Comparison of ENCODE assay signal across 11 cellular contexts in genomic region chr1:167661527-167662436, GRCh38. TPM values are rescaled to one million over a fixed set of nuclear protein-coding genes. Genes with fewer than 3 reads are reported as not detected.
A peak's percentile ranks its signal among the peaks of the same experiment; 100 is the strongest.
DNase-seq lines count a peak whose midpoint lies in the region; ATAC-seq, FAIRE-seq and TF ChIP-seq lines count a peak whose summit lies in the region.
"Had no signal": no experiment of that assay in that cellular context is flagged by ENCODE, and none has a peak within 500 bp of the region (broad histone marks: within the 10 kb centered on the region; RNA-seq: fewer than 3 reads in every experiment).

No MANE protein-coding gene starts in this region.

- peak; percentile 44 for FAIRE-seq in RCC 7860 (lab: Jason Lieb, UNC)

- WGBS in psoas muscle, 3 donors, result 14 to 24% (median 14%) methylated on average over 3 of the region's 3 CpGs
- WGBS in lower leg skin, 2 donors, result 38 to 47% methylated on average over 3 of the region's 3 CpGs

- peak; percentile 9 to 54 (median 37) for ATAC-seq in psoas muscle
- no peak for ATAC-seq in HG03469 (IDR thresholded peaks at IDR 0.05; ENCODE audit: unreplicated experiment)

- H3K27ac ChIP-seq in epithelial cell of prostate (peak overlapping the region; percentile 71), psoas muscle (peak overlapping the region; percentile 93)

- intact Hi-C loops in psoas muscle (cut with DNase I) (loop anchor here in 1 of 2 donors (2.0 kb wide), 1 partner anchor 61 kb away; no protein-coding TSS in a partner anchor), lower leg skin (cut with DNase I; ENCODE audit: low total_unique reads) (no loop called here)

- peaks cover 80% of the 10 kb centered on the region for H3K4me1 ChIP-seq in psoas muscle

- DNase-seq in DMS 273 (lab: John Stamatoyannopoulos, UW; ENCODE audit: unreplicated experiment), result peak; percentile 74
- peak; percentile 66 for DNase-seq in RCC 7860 (ENCODE audit: low spot score)
- DNase-seq in epithelial cell of prostate (ENCODE audit: low read depth, low spot score), result peak; percentile 52
- DNase-seq in psoas muscle, result no peak
- DNase-seq in lower leg skin (ENCODE audit: low spot score in 2 of 2), result no peak
- no peak for DNase-seq in DMS153 treated with DMSO at 0.1 percent for 48 hours (lab: John Stamatoyannopoulos, UW; ENCODE audit: unreplicated experiment)
- DNase-seq in HuH-7.5 (ENCODE audit: low spot score), result no peak
- DNase-seq: activated CD4-positive, CD25-positive, alpha-beta regulatory T cell treated with anti-CD3 and anti-CD28 coated beads, Interleukin-2, amount 50 U/mL, for 72 hours; islet precursor cell; Kasumi-1 had no signal

- H3K36me3 ChIP-seq in psoas muscle (ENCODE audit: insufficient read depth in 1 of 2, low read depth in 1 of 2), result no peaks in the 10 kb centered on the region

- TF ChIP-seq CTCF in psoas muscle (IDR thresholded peaks at IDR 0.05) (no peak), lower leg skin (IDR thresholded peaks at IDR 0.05) (no peak)

- no peak for TF ChIP-seq POLR2A in lower leg skin (IDR thresholded peaks at IDR 0.05)

- no peak overlapping the region for H3K4me3 ChIP-seq in psoas muscle
- H3K4me3 ChIP-seq in lower leg skin (ENCODE audit: low read depth, poor library complexity, severe bottlenecking), result no peak overlapping the region

- H3K27me3 ChIP-seq in psoas muscle (ENCODE audit: insufficient read depth in 3 of 3, low read length in 2 of 3), result no peaks in the 10 kb centered on the region

- no peaks in the 10 kb centered on the region for H3K9me3 ChIP-seq in psoas muscle

RNA-seq across cellular contexts. Expression of gene RCSD1, which starts 31.8 kb away (rescaled TPM):
- total RNA-seq in psoas muscle, result 10 to 100 TPM in 3 of 4 donors, 1 to 10 TPM in 1; 9.9 to 34.2 (median 23.1) TPM
- 10 to 100 TPM in 2 of 3 donors, 1 to 10 TPM in 1; 3.9 to 13.7 (median 10.4) TPM for polyA plus RNA-seq in psoas muscle
- 1 to 10 TPM; 2.4 to 8.7 (median 4.4) TPM for total RNA-seq in lower leg skin

RNA-seq across cellular contexts. Expression of gene MPZL1, which starts 60.0 kb away (rescaled TPM):
- 10 to 100 TPM; 14.1 to 22.4 (median 18.3) TPM for total RNA-seq in psoas muscle
- polyA plus RNA-seq in psoas muscle, result 10 to 100 TPM in 2 of 3 donors, 1 to 10 TPM in 1; 5.2 to 14.0 (median 12.6) TPM
- 10 to 100 TPM; 24.9 to 54.6 (median 30.9) TPM for total RNA-seq in lower leg skin

Comparison
In these comparisons a context has a peak if more than half of its experiments do, and no peak if none do; other contexts are left out.
1. DNase-seq: peak in DMS 273 (single experiment), RCC 7860 (single experiment) and epithelial cell of prostate (single experiment); none in psoas muscle (0 of 2), lower leg skin (0 of 2), DMS153 treated with DMSO at 0.1 percent for 48 hours (single experiment) and HuH-7.5 (single experiment).